ENCODE assay signal across 9 cellular contexts in genomic region chr2:74516070-74516633, GRCh38. TPM values are rescaled to one million over a fixed set of nuclear protein-coding genes. Genes with fewer than 3 reads are reported as not detected.
DNase-seq lines count a peak whose midpoint lies in the region; ATAC-seq, FAIRE-seq and TF ChIP-seq lines count a peak whose summit lies in the region.
"Had no signal": no experiment of that assay in that cellular context is flagged by ENCODE, and none has a peak within 500 bp of the region (broad histone marks: within the 10 kb centered on the region; RNA-seq: fewer than 3 reads in every experiment).

No MANE protein-coding gene starts in this region.

- no TSS peak for BruUV-seq in endothelial cell of umbilical vein (replicated peaks; lab: Mats Ljungman, UMichigan)

- H3K4me3 ChIP-seq in AG04450 (ENCODE audit: low read depth, low read length) = peak overlapping the region; percentile 7; the same call in 1 of the 2 replicates
- H3K4me3 ChIP-seq in endothelial cell of umbilical vein (replicated peaks in 1 of 3; ENCODE audit: insufficient read depth in 1 of 3, low read depth in 1 of 3, low read length in 3 of 3) = no peak overlapping the region
- peak overlapping the region; percentile 7 to 44 for H3K4me3 ChIP-seq in mucosa of rectum (ENCODE audit: low read length in 2 of 2)

- H4K5ac ChIP-seq in H9 (ENCODE audit: insufficient read length, low read depth, low read length) = no peak overlapping the region

- H3K56ac ChIP-seq in H9 (ENCODE audit: insufficient read length, low read depth, low read length) = no peak overlapping the region

- H2AK5ac ChIP-seq in H9 (ENCODE audit: insufficient read length, low read length) = no peak overlapping the region

- peak overlapping the region; percentile 1 to 30; a peak in 1 of 5 replicates for H3K4me3 Mint-ChIP-seq in H9
- H3K4me3 Mint-ChIP-seq in stimulated activated effector memory CD8-positive, alpha-beta T cell treated with anti-CD3 and anti-CD28 coated beads, Interleukin-12 subunit alpha, Interleukin-12 subunit beta, amount 100 ng/mL, for 72 hours = peak overlapping the region; percentile 73

- peaks cover 19% of the 10 kb centered on the region for H3K23me2 ChIP-seq in H9 (ENCODE audit: insufficient read length, low read depth, low read length, poor library complexity, severe bottlenecking)

- TF ChIP-seq CTCF in AG04450 (IDR thresholded peaks at IDR 0.05; ENCODE audit: low read depth, low read length) (no peak), H9 (conservative IDR thresholded peaks at IDR 0.05) (no peak), endothelial cell of umbilical vein (IDR thresholded peaks at IDR 0.05; ENCODE audit: extremely low read depth in 1 of 2, insufficient read depth in 1 of 2, low read depth in 1 of 2, low read length in 2 of 2) (no peak)

- no peak overlapping the region for H2BK12ac ChIP-seq in H9 (ENCODE audit: insufficient read length, low read depth, low read length)

- peaks cover 98% of the 10 kb centered on the region for H3K27me3 Mint-ChIP-seq in H9 (ENCODE audit: low read depth)

- FAIRE-seq in endothelial cell of umbilical vein (lab: Jason Lieb, UNC) = peak; percentile 53

- no peaks in the 10 kb centered on the region for H3K9me1 ChIP-seq in endothelial cell of umbilical vein (replicated peaks; ENCODE audit: control insufficient read depth, extremely low read depth, insufficient read depth, low read length)

- H3K4me1 ChIP-seq in H9 (ENCODE audit: insufficient read depth, low read length) (no peaks in the 10 kb centered on the region), endothelial cell of umbilical vein (ENCODE audit: control insufficient read depth, extremely low read depth, insufficient read depth, low read length) (peaks cover 7% of the 10 kb centered on the region), mucosa of rectum (ENCODE audit: control insufficient read depth in 2 of 2, insufficient read depth in 2 of 2, low read length in 2 of 2) (peaks cover 6 to 8% of the 10 kb centered on the region in 2 donors)

- no peak overlapping the region for H3K4ac ChIP-seq in H9 (ENCODE audit: low read depth, low read length)

- no peak overlapping the region for H3T11ph ChIP-seq in H9 (ENCODE audit: low read length)

- H4K8ac ChIP-seq in H9 (replicated peaks; ENCODE audit: insufficient read length, low read depth, low read length) = no peak overlapping the region

- ATAC-seq in stimulated activated effector memory CD8-positive, alpha-beta T cell treated with anti-CD3 and anti-CD28 coated beads, Interleukin-12 subunit alpha, Interleukin-12 subunit beta, amount 100 ng/mL, for 72 hours = peak; percentile 82

- TF ChIP-seq POLR2A in endothelial cell of umbilical vein (IDR thresholded peaks at IDR 0.05; ENCODE audit: low read depth, low read length) = no peak

- no peak overlapping the region for H4K91ac ChIP-seq in H9 (ENCODE audit: insufficient read length, low read depth, low read length)

- no peak overlapping the region for H3K27ac Mint-ChIP-seq in H9
- H3K27ac Mint-ChIP-seq in stimulated activated effector memory CD8-positive, alpha-beta T cell treated with anti-CD3 and anti-CD28 coated beads, Interleukin-12 subunit alpha, Interleukin-12 subunit beta, amount 100 ng/mL, for 72 hours = no peak overlapping the region

- H3K14ac ChIP-seq in H9 (ENCODE audit: insufficient read depth, low read length) = no peak overlapping the region; the same call in 1 of the 2 replicates

- H4K20me1 ChIP-seq in H9 (ENCODE audit: control insufficient read depth, insufficient read depth, insufficient read length) (no peaks in the 10 kb centered on the region), endothelial cell of umbilical vein (replicated peaks; ENCODE audit: control insufficient read depth, extremely low read depth, insufficient read depth, low read length) (no peaks in the 10 kb centered on the region)

- H3K36me3 ChIP-seq in endothelial cell of umbilical vein (ENCODE audit: control insufficient read depth in 2 of 2, extremely low read depth in 1 of 2, insufficient read depth in 2 of 2, low read length in 2 of 2) = no peaks in the 10 kb centered on the region
- H3K36me3 ChIP-seq in mucosa of rectum (ENCODE audit: control insufficient read depth in 2 of 2, insufficient read depth in 2 of 2, low read length in 2 of 2) = peaks cover 0 to 2% of the 10 kb centered on the region in 2 donors

- H3K9me3 ChIP-seq in AG04450 (ENCODE audit: control insufficient read depth, insufficient read depth, low read length) (peaks cover 18% of the 10 kb centered on the region; the same call in 1 of the 2 replicates), H9 (ENCODE audit: control insufficient read depth, low read depth, low read length) (no peaks in the 10 kb centered on the region), endothelial cell of umbilical vein (replicated peaks; ENCODE audit: control insufficient read depth, insufficient read depth, low read length) (no peaks in the 10 kb centered on the region), mucosa of rectum (ENCODE audit: control insufficient read depth in 2 of 2, low read length in 2 of 2) (no peaks in the 10 kb centered on the region)

- H3K18ac ChIP-seq in H9 (ENCODE audit: insufficient read length, low read depth, low read length) = peak overlapping the region; percentile 53

- H3K27me3 ChIP-seq in AG04450 (ENCODE audit: control insufficient read depth, insufficient read depth, low read length) (peaks cover 89% of the 10 kb centered on the region), H9 (ENCODE audit: insufficient read depth, low read length) (peaks cover 81% of the 10 kb centered on the region), endothelial cell of umbilical vein (ENCODE audit: control insufficient read depth in 2 of 2, insufficient read depth in 2 of 2, low read length in 2 of 2) (peaks cover 82 to 96% of the 10 kb centered on the region in 2 experiments), mucosa of rectum (ENCODE audit: control insufficient read depth in 2 of 2, insufficient read depth in 2 of 2, low read length in 2 of 2) (peaks cover 47 to 51% of the 10 kb centered on the region in 2 donors)

- no peak overlapping the region for H3K9ac ChIP-seq in H9 (ENCODE audit: extremely low read depth, insufficient read length, low read length)
- no peak overlapping the region for H3K9ac ChIP-seq in endothelial cell of umbilical vein (replicated peaks; ENCODE audit: extremely low read depth, insufficient read depth, low read length)
- H3K9ac ChIP-seq in mucosa of rectum (ENCODE audit: low read depth in 1 of 2, low read length in 2 of 2) = no peak overlapping the region

- peaks cover 12 to 14% of the 10 kb centered on the region in 2 experiments for H3K4me1 Mint-ChIP-seq in H9
- peaks cover 16% of the 10 kb centered on the region for H3K4me1 Mint-ChIP-seq in stimulated activated effector memory CD8-positive, alpha-beta T cell treated with anti-CD3 and anti-CD28 coated beads, Interleukin-12 subunit alpha, Interleukin-12 subunit beta, amount 100 ng/mL, for 72 hours

- H3K9me3 Mint-ChIP-seq in H9 = peaks cover 13 to 17% of the 10 kb centered on the region in 2 experiments
- no peaks in the 10 kb centered on the region for H3K9me3 Mint-ChIP-seq in stimulated activated effector memory CD8-positive, alpha-beta T cell treated with anti-CD3 and anti-CD28 coated beads, Interleukin-12 subunit alpha, Interleukin-12 subunit beta, amount 100 ng/mL, for 72 hours

- no peaks in the 10 kb centered on the region for H3K79me1 ChIP-seq in H9 (ENCODE audit: insufficient read depth, low read depth, low read length, poor library complexity, severe bottlenecking)

- H3K4me2 ChIP-seq in H9 (ENCODE audit: insufficient read depth, insufficient read length, low read length) (peak overlapping the region; percentile 49), endothelial cell of umbilical vein (ENCODE audit: insufficient read depth, low read length) (no peak overlapping the region)

- no peak overlapping the region for H3K23ac ChIP-seq in H9 (ENCODE audit: insufficient read length, low read depth, low read length)

- peaks cover 5 to 8% (median 6%) of the 10 kb centered on the region in 3 experiments; a peak in 6 of 7 replicates for H3K36me3 Mint-ChIP-seq in H9 (ENCODE audit: insufficient read depth in 1 of 3, low read depth in 3 of 3)
- H3K36me3 Mint-ChIP-seq in stimulated activated effector memory CD8-positive, alpha-beta T cell treated with anti-CD3 and anti-CD28 coated beads, Interleukin-12 subunit alpha, Interleukin-12 subunit beta, amount 100 ng/mL, for 72 hours = no peaks in the 10 kb centered on the region

- no peak overlapping the region; the same call in 1 of the 2 replicates for H2BK15ac ChIP-seq in H9 (ENCODE audit: low read depth, low read length)

- POLR2A ChIA-PET in AG04450 (lab: Yijun Ruan, JAX) (no interaction called here), endothelial cell of umbilical vein (lab: Charles Lee) (no interaction called here)

- H2BK20ac ChIP-seq in H9 (ENCODE audit: low read depth, low read length, poor library complexity, severe bottlenecking) = no peak overlapping the region

- no CpG with 5 or more reads among the region's 56 CpGs for WGBS in H9 (ENCODE audit: extremely low coverage, insufficient read length, low lambda C conversion rate)

- H2BK5ac ChIP-seq in H9 (ENCODE audit: insufficient read length, low read length) = no peak overlapping the region

- intact Hi-C loops in endothelial cell of umbilical vein (cut with micrococcal nuclease) = loop anchor here (1.0 kb wide), 1 partner anchor 13 kb away; the partner anchor contains the start of genes AUP1 and HTRA2

- H3K27ac ChIP-seq in AG04450 (ENCODE audit: low read depth, low read length) (no peak overlapping the region), H9 (ENCODE audit: insufficient read length, low read depth, low read length) (no peak overlapping the region), endothelial cell of umbilical vein (ENCODE audit: insufficient read depth, low read depth, low read length) (no peak overlapping the region), mucosa of rectum (ENCODE audit: low read depth in 2 of 2, low read length in 2 of 2) (no peak overlapping the region)
- H3K27ac ChIP-seq: C4-2B had no signal

- CTCF ChIA-PET in AG04450 (lab: Charles Lee) = no interaction called here
- CTCF ChIA-PET in endothelial cell of umbilical vein (lab: Charles Lee) = interaction anchor here (1.4 kb wide), 1 partner anchor 8 kb away, joined by 3 read pairs; no protein-coding TSS in a partner anchor

- dilution Hi-C loops in endothelial cell of umbilical vein (cut with MboI; ENCODE audit: extremely low pct_ligation_motif_present, low sequenced_read_pairs) = no loop called here

- H3K79me2 ChIP-seq in H9 (ENCODE audit: insufficient read depth, low read length) (no peaks in the 10 kb centered on the region), endothelial cell of umbilical vein (ENCODE audit: control insufficient read depth, insufficient read depth, low read length) (no peaks in the 10 kb centered on the region)

- DNase-seq in AG04450 (ENCODE audit: low read depth, low spot score) (no peak), H9 (peak; percentile 93), endothelial cell of umbilical vein (ENCODE audit: low read depth, low spot score) (peak; percentile 61), NCI-H345 (lab: John Stamatoyannopoulos, UW) (no peak), RKO (ENCODE audit: low spot score) (no peak)
- peak; percentile 91 for DNase-seq in activated CD8-positive, alpha-beta memory T cell treated with anti-CD3 and anti-CD28 coated beads for 24 hours
- peak; percentile 60 to 84 for DNase-seq in stimulated activated effector memory CD8-positive, alpha-beta T cell treated with anti-CD3 and anti-CD28 coated beads, Interleukin-12 subunit alpha, Interleukin-12 subunit beta, amount 100 ng/mL, for 72 hours (ENCODE audit: low spot score in 2 of 2)

- H2BK120ac ChIP-seq in H9 (ENCODE audit: low read depth, low read length, poor library complexity, severe bottlenecking) = no peak overlapping the region

- H2AFZ ChIP-seq in H9 (ENCODE audit: low read length) = no peak overlapping the region
- H2AFZ ChIP-seq in endothelial cell of umbilical vein (ENCODE audit: low read depth, low read length) = peak overlapping the region; percentile 69

RNA-seq across cellular contexts. Expression of gene TLX2, which starts 1.9 kb away (rescaled TPM):
- polyA plus RNA-seq in AG04450 (2011; rRNA removed) (not detected in 2 replicates), endothelial cell of umbilical vein (not detected in 2 replicates)
- 0.14 TPM in 1 of 2 replicates, not detected in the other for polyA minus RNA-seq in AG04450 (2011; rRNA and poly(A)+ RNA removed)
- total RNA-seq in H9 (2021) (0.20 and 0.26 TPM in 2 replicates), endothelial cell of umbilical vein (not detected in 2 replicates)
- polyA plus RNA-seq in endothelial cell of umbilical vein (2011; cell fraction: cytosol; rRNA removed) = not detected in 2 replicates
- not detected in 2 replicates for polyA plus RNA-seq in endothelial cell of umbilical vein (2011; cell fraction: nucleus; rRNA removed)
- not detected in 2 replicates for polyA plus RNA-seq in endothelial cell of umbilical vein (2012)
- not detected in 2 replicates for polyA minus RNA-seq in endothelial cell of umbilical vein
- not detected for polyA minus RNA-seq in endothelial cell of umbilical vein (2011; cell fraction: cytosol; rRNA and poly(A)+ RNA removed)
- polyA minus RNA-seq in endothelial cell of umbilical vein (2011; cell fraction: nucleus; rRNA and poly(A)+ RNA removed) = not detected in 2 replicates

RNA-seq across cellular contexts. Expression of gene PCGF1, which starts 8.7 kb away (rescaled TPM):
- polyA plus RNA-seq in AG04450 (2011; rRNA removed) (20.9 and 21.4 TPM in 2 replicates), endothelial cell of umbilical vein (17.4 and 19.2 TPM in 2 replicates)
- 55.0 and 60.4 TPM in 2 replicates for polyA minus RNA-seq in AG04450 (2011; rRNA and poly(A)+ RNA removed)
- total RNA-seq in H9 (2021) (23.8 and 28.1 TPM in 2 replicates), endothelial cell of umbilical vein (17.4 and 21.0 TPM in 2 replicates)
- 16.5 and 22.5 TPM in 2 replicates for polyA plus RNA-seq in endothelial cell of umbilical vein (2011; cell fraction: cytosol; rRNA removed)
- polyA plus RNA-seq in endothelial cell of umbilical vein (2011; cell fraction: nucleus; rRNA removed) = 26.3 and 54.0 TPM in 2 replicates
- polyA plus RNA-seq in endothelial cell of umbilical vein (2012) = 11.9 and 13.2 TPM in 2 replicates
- polyA minus RNA-seq in endothelial cell of umbilical vein = 23.0 and 29.1 TPM in 2 replicates
- 17.8 TPM for polyA minus RNA-seq in endothelial cell of umbilical vein (2011; cell fraction: cytosol; rRNA and poly(A)+ RNA removed)
- polyA minus RNA-seq in endothelial cell of umbilical vein (2011; cell fraction: nucleus; rRNA and poly(A)+ RNA removed) = 8.8 and 10.1 TPM in 2 replicates

RNA-seq across cellular contexts. Expression of gene DQX1, which starts 9.9 kb away (rescaled TPM):
- polyA plus RNA-seq in AG04450 (2011; rRNA removed) (0.02 TPM in 1 of 2 replicates, not detected in the other), endothelial cell of umbilical vein (0.03 and 0.06 TPM in 2 replicates)
- polyA minus RNA-seq in AG04450 (2011; rRNA and poly(A)+ RNA removed) = 0.18 TPM in 1 of 2 replicates, not detected in the other
- total RNA-seq in H9 (2021) (0.98 and 1.6 TPM in 2 replicates), endothelial cell of umbilical vein (0.44 and 0.69 TPM in 2 replicates)
- polyA plus RNA-seq in endothelial cell of umbilical vein (2011; cell fraction: cytosol; rRNA removed) = 0.13 TPM in 1 of 2 replicates, not detected in the other
- 1.2 TPM in 2 replicates for polyA plus RNA-seq in endothelial cell of umbilical vein (2011; cell fraction: nucleus; rRNA removed)
- polyA plus RNA-seq in endothelial cell of umbilical vein (2012) = not detected in 2 replicates
- not detected in 2 replicates for polyA minus RNA-seq in endothelial cell of umbilical vein
- polyA minus RNA-seq in endothelial cell of umbilical vein (2011; cell fraction: cytosol; rRNA and poly(A)+ RNA removed) = not detected
- polyA minus RNA-seq in endothelial cell of umbilical vein (2011; cell fraction: nucleus; rRNA and poly(A)+ RNA removed) = 0.19 TPM in 1 of 2 replicates, not detected in the other

RNA-seq across cellular contexts. Expression of gene AUP1, which starts 13.4 kb away (rescaled TPM):
- 51.9 and 64.4 TPM in 2 replicates for polyA plus RNA-seq in AG04450 (2011; rRNA removed)
- polyA minus RNA-seq in AG04450 (2011; rRNA and poly(A)+ RNA removed) = 46.1 and 58.0 TPM in 2 replicates
- 91.5 and 93.6 TPM in 2 replicates for total RNA-seq in H9 (2021)
- 103 and 109 TPM in 2 replicates for total RNA-seq in endothelial cell of umbilical vein
- polyA plus RNA-seq in endothelial cell of umbilical vein = 187 and 203 TPM in 2 replicates
- 135 and 136 TPM in 2 replicates for polyA plus RNA-seq in endothelial cell of umbilical vein (2011; cell fraction: cytosol; rRNA removed)
- polyA plus RNA-seq in endothelial cell of umbilical vein (2011; cell fraction: nucleus; rRNA removed) = 688 and 725 TPM in 2 replicates
- polyA plus RNA-seq in endothelial cell of umbilical vein (2012) = 94.6 and 97.7 TPM in 2 replicates
- polyA minus RNA-seq in endothelial cell of umbilical vein = 75.9 and 98.4 TPM in 2 replicates
- polyA minus RNA-seq in endothelial cell of umbilical vein (2011; cell fraction: cytosol; rRNA and poly(A)+ RNA removed) = 117 TPM
- 108 and 112 TPM in 2 replicates for polyA minus RNA-seq in endothelial cell of umbilical vein (2011; cell fraction: nucleus; rRNA and poly(A)+ RNA removed)

RNA-seq across cellular contexts. Expression of gene HTRA2, which starts 13.6 kb away (rescaled TPM):
- polyA plus RNA-seq in AG04450 (2011; rRNA removed) (20.2 and 22.4 TPM in 2 replicates), endothelial cell of umbilical vein (52.8 and 54.1 TPM in 2 replicates)
- 20.1 and 27.3 TPM in 2 replicates for polyA minus RNA-seq in AG04450 (2011; rRNA and poly(A)+ RNA removed)
- total RNA-seq in H9 (2021) (24.1 and 24.9 TPM in 2 replicates), endothelial cell of umbilical vein (32.6 and 34.3 TPM in 2 replicates)
- 40.1 and 41.8 TPM in 2 replicates for polyA plus RNA-seq in endothelial cell of umbilical vein (2011; cell fraction: cytosol; rRNA removed)
- polyA plus RNA-seq in endothelial cell of umbilical vein (2011; cell fraction: nucleus; rRNA removed) = 75.8 and 82.4 TPM in 2 replicates
- polyA plus RNA-seq in endothelial cell of umbilical vein (2012) = 36.4 and 39.5 TPM in 2 replicates
- 40.2 and 45.8 TPM in 2 replicates for polyA minus RNA-seq in endothelial cell of umbilical vein
- polyA minus RNA-seq in endothelial cell of umbilical vein (2011; cell fraction: cytosol; rRNA and poly(A)+ RNA removed) = 19.7 TPM
- 12.8 and 15.3 TPM in 2 replicates for polyA minus RNA-seq in endothelial cell of umbilical vein (2011; cell fraction: nucleus; rRNA and poly(A)+ RNA removed)

Comparison
In these comparisons a context has a peak if more than half of its experiments do, and no peak if none do; other contexts are left out.
1. DNase-seq: peak in H9 (single experiment), activated CD8-positive, alpha-beta memory T cell treated with anti-CD3 and anti-CD28 coated beads for 24 hours (single experiment), endothelial cell of umbilical vein (single experiment) and stimulated activated effector memory CD8-positive, alpha-beta T cell treated with anti-CD3 and anti-CD28 coated beads, Interleukin-12 subunit alpha, Interleukin-12 subunit beta, amount 100 ng/mL, for 72 hours (2 of 2); none in AG04450 (single experiment), NCI-H345 (single experiment) and RKO (single experiment).
2. H3K4me3 ChIP-seq: peak in AG04450 (single experiment) and mucosa of rectum (2 of 2); none in endothelial cell of umbilical vein (0 of 3).